In the genomic region with DNA sequence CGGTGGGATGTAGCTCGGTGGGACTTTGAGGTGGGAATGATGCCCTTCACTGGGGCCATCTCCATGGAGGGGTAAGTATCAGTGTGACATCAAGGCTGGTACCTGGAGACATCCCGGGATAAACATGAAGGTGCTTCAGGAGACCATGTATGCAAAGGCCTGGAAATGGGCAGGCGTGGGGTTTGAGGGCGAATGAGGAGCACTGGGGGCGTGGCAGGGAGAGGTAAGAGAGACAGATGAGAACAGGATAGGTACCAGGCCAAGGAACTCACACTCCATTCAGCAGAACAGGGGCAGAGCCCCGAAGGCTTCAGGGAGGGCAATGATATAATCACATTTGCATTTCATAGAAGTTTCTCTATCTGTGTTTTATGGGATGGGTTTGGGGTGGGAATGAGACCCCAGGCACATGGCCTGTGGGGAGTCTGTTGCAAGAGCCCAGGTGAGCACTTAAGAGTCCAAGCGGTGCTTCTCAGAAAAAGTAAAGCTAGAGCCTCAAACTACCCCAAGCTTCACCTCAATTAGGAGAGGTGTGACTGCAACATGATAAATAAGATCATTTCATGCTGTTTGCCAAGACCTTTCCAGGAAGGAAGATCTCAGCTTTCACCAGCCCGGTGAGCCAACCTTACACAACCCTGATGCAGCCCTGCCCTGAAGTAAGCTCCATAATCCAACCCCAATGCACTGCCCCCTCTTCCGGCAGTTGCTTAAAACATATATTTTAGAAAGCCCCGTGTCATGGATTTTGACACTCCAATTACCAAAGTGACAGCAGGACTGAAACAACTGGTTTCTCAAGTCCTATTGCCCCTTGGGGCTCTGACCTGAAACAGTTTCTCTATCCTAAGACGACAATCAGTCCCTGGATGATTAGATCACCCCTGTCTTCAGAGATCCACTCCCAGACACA, we compare ENCODE assay signal across 19 cellular contexts. TPM values are rescaled to one million over a fixed set of nuclear protein-coding genes. Genes with fewer than 3 reads are reported as not detected.
DNase-seq lines count a peak whose midpoint lies in the region; ATAC-seq, FAIRE-seq and TF ChIP-seq lines count a peak whose summit lies in the region.
"Had no signal": no experiment of that assay in that cellular context is flagged by ENCODE, and none has a peak within 500 bp of the region (broad histone marks: within the 10 kb centered on the region; RNA-seq: fewer than 3 reads in every experiment).

No MANE protein-coding gene starts in this region.

- peaks cover 6% of the 10 kb centered on the region for H3K27me3 Mint-ChIP-seq in activated naive CD8-positive, alpha-beta T cell treated with anti-CD3 and anti-CD28 coated beads, Interleukin-2, amount 50 U/mL, for 24 hours
- H3K27me3 Mint-ChIP-seq: activated naive CD4-positive, alpha-beta T cell treated with anti-CD3 and anti-CD28 coated beads, Interleukin-2, amount 50 U/mL, for 24 hours had no signal

- no peaks in the 10 kb centered on the region for H3F3A ChIP-seq in PC-3 (ENCODE audit: low read length, unreplicated experiment)

- H4K20me1 ChIP-seq in PC-3 (ENCODE audit: low read length): no peaks in the 10 kb centered on the region
- no peaks in the 10 kb centered on the region for H4K20me1 ChIP-seq in keratinocyte (ENCODE audit: control insufficient read depth, extremely low read depth, insufficient read depth, low read length)

- H3K9ac ChIP-seq in PC-3 (ENCODE audit: low read length): no peak overlapping the region
- H3K9ac ChIP-seq in keratinocyte (ENCODE audit: control insufficient read depth, extremely low read depth, insufficient read depth, low read length): no peak overlapping the region
- H3K9ac ChIP-seq: parathyroid adenoma had no signal

- no TSS peak for BruUV-seq in PC-3 (replicated peaks; lab: Mats Ljungman, UMichigan)

- no peaks in the 10 kb centered on the region for H3K9me2 ChIP-seq in PC-3 (replicated peaks; ENCODE audit: low read length)

- H2AFZ ChIP-seq in PC-3 (ENCODE audit: low read length) (0 out of 2 replicates have a peak overlapping the region, but pooled peaks have one; percentile 13), keratinocyte (ENCODE audit: control insufficient read depth, low read length) (no peak overlapping the region)
- H2AFZ ChIP-seq: parathyroid adenoma had no signal

- no peak for ATAC-seq in PC-3
- no peak for ATAC-seq in activated naive CD8-positive, alpha-beta T cell treated with anti-CD3 and anti-CD28 coated beads, Interleukin-2, amount 50 U/mL, for 24 hours

- H3K4me1 Mint-ChIP-seq in activated naive CD8-positive, alpha-beta T cell treated with anti-CD3 and anti-CD28 coated beads, Interleukin-2, amount 50 U/mL, for 24 hours: no peaks in the 10 kb centered on the region
- H3K4me1 Mint-ChIP-seq: activated CD4-positive, alpha-beta T cell treated with anti-CD3 and anti-CD28 coated beads, Interleukin-2, amount 10 ng/mL, durations not matched to agents 24 days and 14 days; activated naive CD4-positive, alpha-beta T cell treated with anti-CD3 and anti-CD28 coated beads, Interleukin-2, amount 50 U/mL, for 24 hours had no signal

- H3K4me2 ChIP-seq in PC-3 (ENCODE audit: low read length): peak overlapping the region; percentile 60
- no peak overlapping the region for H3K4me2 ChIP-seq in keratinocyte (ENCODE audit: control insufficient read depth, extremely low read depth, insufficient read depth, low read depth, low read length)

- TF ChIP-seq CTCF in PC-3 (conservative IDR thresholded peaks at IDR 0.05; ENCODE audit: low read depth, low read length) (0 out of 2 replicates have a peak, but pooled peaks have one; percentile 16), keratinocyte (optimal IDR thresholded peaks at IDR 0.05 in 1 of 3, IDR thresholded peaks at IDR 0.05 in 1 of 3, conservative IDR thresholded peaks at IDR 0.05 in 1 of 3; ENCODE audit: extremely low read depth in 1 of 3, insufficient read depth in 2 of 3, low read length in 3 of 3) (no peak), brain microvascular endothelial cell (IDR thresholded peaks at IDR 0.05; ENCODE audit: low read depth, low read length, missing control alignments) (no peak)

- peak; percentile 69 for FAIRE-seq in keratinocyte (lab: Jason Lieb, UNC)
- FAIRE-seq: D721Med, GM18507, islet of Langerhans had no signal

- H3K4me3 ChIP-seq in PC-3 (ENCODE audit: low read length) (no peak overlapping the region), keratinocyte (ENCODE audit: control insufficient read depth in 2 of 3, extremely low read depth in 1 of 3, insufficient read depth in 2 of 3, low read depth in 1 of 3, low read length in 3 of 3) (no peak overlapping the region), brain microvascular endothelial cell (ENCODE audit: low read depth, low read length) (no peak overlapping the region)

- H3K9me3 ChIP-seq in PC-3 (ENCODE audit: low read length) (no peaks in the 10 kb centered on the region), keratinocyte (ENCODE audit: control insufficient read depth, low read depth, low read length) (no peaks in the 10 kb centered on the region)

- H3K9me1 ChIP-seq in keratinocyte (ENCODE audit: control insufficient read depth, extremely low read depth, insufficient read depth, low read length): no peaks in the 10 kb centered on the region

- H3K27me3 ChIP-seq in PC-3 (ENCODE audit: low read length) (no peaks in the 10 kb centered on the region), keratinocyte (ENCODE audit: control insufficient read depth, extremely low read depth, insufficient read depth, low read length) (no peaks in the 10 kb centered on the region), brain microvascular endothelial cell (replicated peaks) (no peaks in the 10 kb centered on the region)

- in situ Hi-C loops in brain microvascular endothelial cell (cut with HindIII; ENCODE audit: low pct_ligation_motif_present, low sequenced_read_pairs): loop anchor here (25.0 kb wide), 1 partner anchor 122 kb away; no protein-coding TSS in a partner anchor

- intact Hi-C loops in PC-3 (cut with micrococcal nuclease): no loop called here

- H3K4me1 ChIP-seq in PC-3 (ENCODE audit: insufficient read depth, low read length) (peaks cover 20% of the 10 kb centered on the region), keratinocyte (ENCODE audit: control insufficient read depth, extremely low read depth, insufficient read depth, low read length) (peaks cover 18% of the 10 kb centered on the region)
- H3K4me1 ChIP-seq: parathyroid adenoma had no signal

- peak; percentile 23 for DNase-seq in CD1c-positive myeloid dendritic cell (ENCODE audit: extremely low spot score)
- peak; percentile 67 for DNase-seq in PC-3
- DNase-seq in keratinocyte (ENCODE audit: low read depth, low spot score): no peak
- DNase-seq in activated naive CD8-positive, alpha-beta T cell treated with anti-CD3 and anti-CD28 coated beads, Interleukin-2, amount 50 U/mL, for 24 hours: no peak
- no peak for DNase-seq in brain microvascular endothelial cell
- DNase-seq in kidney tubule cell (ENCODE audit: low spot score): no peak
- DNase-seq: activated CD4-positive, alpha-beta T cell treated with anti-CD3 and anti-CD28 coated beads, Interleukin-2, amount 10 ng/mL, durations not matched to agents 24 days and 14 days; activated T-cell treated with anti-CD3 and anti-CD28 coated beads for 4 hours; caudate nucleus; NCI-H187 treated with DMSO at 0.1 percent for 48 hours; NCI-H69; T-helper 9 cell had no signal

- no peak overlapping the region for H3K27ac ChIP-seq in PC-3 (ENCODE audit: low read length)
- H3K27ac ChIP-seq in keratinocyte (ENCODE audit: control insufficient read depth, insufficient read depth, low read length): no peak overlapping the region
- no peak overlapping the region for H3K27ac ChIP-seq in brain microvascular endothelial cell
- H3K27ac ChIP-seq: parathyroid adenoma had no signal

- dilution Hi-C loops in keratinocyte (cut with MboI; ENCODE audit: extremely low pct_ligation_motif_present, low sequenced_read_pairs): no loop called here

- no peaks in the 10 kb centered on the region for H3K36me3 Mint-ChIP-seq in activated naive CD8-positive, alpha-beta T cell treated with anti-CD3 and anti-CD28 coated beads, Interleukin-2, amount 50 U/mL, for 24 hours (ENCODE audit: low read depth)
- H3K36me3 Mint-ChIP-seq: activated naive CD4-positive, alpha-beta T cell treated with anti-CD3 and anti-CD28 coated beads, Interleukin-2, amount 50 U/mL, for 24 hours had no signal

- POLR2A ChIA-PET in PC-3 (lab: Charles Lee; ENCODE audit: unreplicated experiment): no interaction called here

- H3K9me3 Mint-ChIP-seq in activated naive CD8-positive, alpha-beta T cell treated with anti-CD3 and anti-CD28 coated beads, Interleukin-2, amount 50 U/mL, for 24 hours: no peaks in the 10 kb centered on the region
- H3K9me3 Mint-ChIP-seq: activated CD4-positive, alpha-beta T cell treated with anti-CD3 and anti-CD28 coated beads, Interleukin-2, amount 10 ng/mL, durations not matched to agents 24 days and 14 days; activated naive CD4-positive, alpha-beta T cell treated with anti-CD3 and anti-CD28 coated beads, Interleukin-2, amount 50 U/mL, for 24 hours had no signal

- no peak overlapping the region for H3K4me3 Mint-ChIP-seq in activated naive CD8-positive, alpha-beta T cell treated with anti-CD3 and anti-CD28 coated beads, Interleukin-2, amount 50 U/mL, for 24 hours
- H3K4me3 Mint-ChIP-seq: activated CD4-positive, alpha-beta T cell treated with anti-CD3 and anti-CD28 coated beads, Interleukin-2, amount 10 ng/mL, durations not matched to agents 24 days and 14 days; activated naive CD4-positive, alpha-beta T cell treated with anti-CD3 and anti-CD28 coated beads, Interleukin-2, amount 50 U/mL, for 24 hours had no signal

- CTCF ChIA-PET in PC-3 (lab: Charles Lee): no interaction called here

- no peaks in the 10 kb centered on the region for H3K79me2 ChIP-seq in PC-3 (ENCODE audit: low read length)
- no peaks in the 10 kb centered on the region for H3K79me2 ChIP-seq in keratinocyte (ENCODE audit: control insufficient read depth, insufficient read depth, low read length)
- H3K79me2 ChIP-seq: parathyroid adenoma had no signal

- H3K27ac Mint-ChIP-seq in activated naive CD8-positive, alpha-beta T cell treated with anti-CD3 and anti-CD28 coated beads, Interleukin-2, amount 50 U/mL, for 24 hours: no peak overlapping the region
- H3K27ac Mint-ChIP-seq: activated CD4-positive, alpha-beta T cell treated with anti-CD3 and anti-CD28 coated beads, Interleukin-2, amount 10 ng/mL, durations not matched to agents 24 days and 14 days; activated naive CD4-positive, alpha-beta T cell treated with anti-CD3 and anti-CD28 coated beads, Interleukin-2, amount 50 U/mL, for 24 hours had no signal

- H3K36me3 ChIP-seq in PC-3 (ENCODE audit: low read depth, low read length): no peaks in the 10 kb centered on the region
- H3K36me3 ChIP-seq in keratinocyte (ENCODE audit: control insufficient read depth in 2 of 2, extremely low read depth in 1 of 2, insufficient read depth in 2 of 2, low read length in 2 of 2): no peaks in the 10 kb centered on the region
- H3K36me3 ChIP-seq in brain microvascular endothelial cell (replicated peaks): no peaks in the 10 kb centered on the region

RNA-seq across cellular contexts. Expression of gene S100A9, which starts 7.4 kb away (rescaled TPM):
- total RNA-seq in PC-3 (2014; rRNA removed): 482 and 559 TPM in 2 replicates
- 238 to 1,827 TPM (median 297 TPM) in 3 replicates for polyA plus RNA-seq in keratinocyte
- polyA plus RNA-seq in keratinocyte (2011; ENCODE audit: low read depth): 5,499 TPM
- polyA plus RNA-seq in keratinocyte (2011; cell fraction: cytosol; rRNA removed): 898 and 967 TPM in 2 replicates
- polyA plus RNA-seq in keratinocyte (2011; cell fraction: nucleus; rRNA removed): 568 and 625 TPM in 2 replicates
- 205 and 2,397 TPM in 2 replicates for polyA plus RNA-seq in keratinocyte (2012; ENCODE audit: low replicate concordance)
- polyA minus RNA-seq in keratinocyte: 21.0 to 265 TPM (median 71.7 TPM) in 3 replicates
- 201 TPM for polyA minus RNA-seq in keratinocyte (2011; cell fraction: cytosol; rRNA and poly(A)+ RNA removed)
- 72.2 and 76.9 TPM in 2 replicates for polyA minus RNA-seq in keratinocyte (2011; cell fraction: nucleus; rRNA and poly(A)+ RNA removed)
- total RNA-seq: activated CD4-positive, alpha-beta T cell treated with anti-CD3 and anti-CD28 coated beads, Interleukin-2, amount 10 ng/mL, durations not matched to agents 24 days and 14 days; glomerular endothelial cell had no signal

RNA-seq across cellular contexts. Expression of gene S100A12, which starts 10.4 kb away (rescaled TPM):
- not detected in 2 replicates for total RNA-seq in PC-3 (2014; rRNA removed)
- 0.65 to 6.3 TPM (median 1.5 TPM) in 3 replicates for polyA plus RNA-seq in keratinocyte
- polyA plus RNA-seq in keratinocyte (2011; ENCODE audit: low read depth): 0.75 TPM
- polyA plus RNA-seq in keratinocyte (2011; cell fraction: cytosol; rRNA removed): 2.6 and 7.0 TPM in 2 replicates
- polyA plus RNA-seq in keratinocyte (2011; cell fraction: nucleus; rRNA removed): 1.9 and 2.9 TPM in 2 replicates
- polyA plus RNA-seq in keratinocyte (2012; ENCODE audit: low replicate concordance): 1.0 and 1.8 TPM in 2 replicates
- 3.2 TPM in 1 of 3 replicates, not detected in the others for polyA minus RNA-seq in keratinocyte
- not detected for polyA minus RNA-seq in keratinocyte (2011; cell fraction: cytosol; rRNA and poly(A)+ RNA removed)
- polyA minus RNA-seq in keratinocyte (2011; cell fraction: nucleus; rRNA and poly(A)+ RNA removed): not detected in 2 replicates
- total RNA-seq: activated CD4-positive, alpha-beta T cell treated with anti-CD3 and anti-CD28 coated beads, Interleukin-2, amount 10 ng/mL, durations not matched to agents 24 days and 14 days; glomerular endothelial cell had no signal

RNA-seq across cellular contexts. Expression of gene PGLYRP4, which starts 16.4 kb away (rescaled TPM):
- not detected in 2 replicates for total RNA-seq in PC-3 (2014; rRNA removed)
- 2.4 to 21.6 TPM (median 3.8 TPM) in 3 replicates for polyA plus RNA-seq in keratinocyte
- polyA plus RNA-seq in keratinocyte (2011; ENCODE audit: low read depth): 7.6 TPM
- polyA plus RNA-seq in keratinocyte (2011; cell fraction: cytosol; rRNA removed): 3.6 and 5.1 TPM in 2 replicates
- 20.0 and 21.8 TPM in 2 replicates for polyA plus RNA-seq in keratinocyte (2011; cell fraction: nucleus; rRNA removed)
- polyA plus RNA-seq in keratinocyte (2012; ENCODE audit: low replicate concordance): 1.8 and 35.2 TPM in 2 replicates
- polyA minus RNA-seq in keratinocyte: 2.3 to 25.5 TPM (median 3.5 TPM) in 3 replicates
- polyA minus RNA-seq in keratinocyte (2011; cell fraction: cytosol; rRNA and poly(A)+ RNA removed): 2.7 TPM
- 10.7 and 12.4 TPM in 2 replicates for polyA minus RNA-seq in keratinocyte (2011; cell fraction: nucleus; rRNA and poly(A)+ RNA removed)
- total RNA-seq: activated CD4-positive, alpha-beta T cell treated with anti-CD3 and anti-CD28 coated beads, Interleukin-2, amount 10 ng/mL, durations not matched to agents 24 days and 14 days; glomerular endothelial cell; mucosa of gallbladder had no signal

RNA-seq across cellular contexts. Expression of gene S100A8, which starts 25.9 kb away (rescaled TPM):
- 0.29 TPM in 1 of 2 replicates, not detected in the other for total RNA-seq in PC-3 (2014; rRNA removed)
- 99.7 to 1,918 TPM (median 403 TPM) in 3 replicates for polyA plus RNA-seq in keratinocyte
- 238 TPM for polyA plus RNA-seq in keratinocyte (2011; ENCODE audit: low read depth)
- polyA plus RNA-seq in keratinocyte (2011; cell fraction: cytosol; rRNA removed): 425 and 730 TPM in 2 replicates
- 279 and 328 TPM in 2 replicates for polyA plus RNA-seq in keratinocyte (2011; cell fraction: nucleus; rRNA removed)
- polyA plus RNA-seq in keratinocyte (2012; ENCODE audit: low replicate concordance): 177 and 1,802 TPM in 2 replicates
- polyA minus RNA-seq in keratinocyte: 4.8 to 96.5 TPM (median 24.3 TPM) in 3 replicates
- 35.1 TPM for polyA minus RNA-seq in keratinocyte (2011; cell fraction: cytosol; rRNA and poly(A)+ RNA removed)
- polyA minus RNA-seq in keratinocyte (2011; cell fraction: nucleus; rRNA and poly(A)+ RNA removed): 24.6 TPM in 2 replicates
- total RNA-seq: activated CD4-positive, alpha-beta T cell treated with anti-CD3 and anti-CD28 coated beads, Interleukin-2, amount 10 ng/mL, durations not matched to agents 24 days and 14 days; glomerular endothelial cell had no signal

RNA-seq across cellular contexts. Expression of gene S100A7A, which starts 51.3 kb away (rescaled TPM):
- not detected in 2 replicates for total RNA-seq in PC-3 (2014; rRNA removed)
- polyA plus RNA-seq in keratinocyte: 0.01 TPM in 1 of 3 replicates, not detected in the others
- 0.29 TPM for polyA plus RNA-seq in keratinocyte (2011; ENCODE audit: low read depth)
- 0.10 TPM in 1 of 2 replicates, not detected in the other for polyA plus RNA-seq in keratinocyte (2011; cell fraction: cytosol; rRNA removed)
- polyA plus RNA-seq in keratinocyte (2011; cell fraction: nucleus; rRNA removed): 0.11 and 0.20 TPM in 2 replicates
- 0.37 TPM in 1 of 2 replicates, not detected in the other for polyA plus RNA-seq in keratinocyte (2012; ENCODE audit: low replicate concordance)
- not detected in 3 replicates for polyA minus RNA-seq in keratinocyte
- polyA minus RNA-seq in keratinocyte (2011; cell fraction: cytosol; rRNA and poly(A)+ RNA removed): not detected
- not detected in 2 replicates for polyA minus RNA-seq in keratinocyte (2011; cell fraction: nucleus; rRNA and poly(A)+ RNA removed)
- total RNA-seq: activated CD4-positive, alpha-beta T cell treated with anti-CD3 and anti-CD28 coated beads, Interleukin-2, amount 10 ng/mL, durations not matched to agents 24 days and 14 days; glomerular endothelial cell; mucosa of gallbladder had no signal

Comparison
In these comparisons a context has a peak if more than half of its experiments do, and no peak if none do; other contexts are left out.
1. DNase-seq: peak in CD1c-positive myeloid dendritic cell (single experiment) and PC-3 (single experiment); none in keratinocyte (single experiment), activated naive CD8-positive, alpha-beta T cell treated with anti-CD3 and anti-CD28 coated beads, Interleukin-2, amount 50 U/mL, for 24 hours (single experiment), brain microvascular endothelial cell (single experiment) and kidney tubule cell (single experiment).